Comparison of ENCODE assay signal across 8 cellular contexts in the genomic region with DNA sequence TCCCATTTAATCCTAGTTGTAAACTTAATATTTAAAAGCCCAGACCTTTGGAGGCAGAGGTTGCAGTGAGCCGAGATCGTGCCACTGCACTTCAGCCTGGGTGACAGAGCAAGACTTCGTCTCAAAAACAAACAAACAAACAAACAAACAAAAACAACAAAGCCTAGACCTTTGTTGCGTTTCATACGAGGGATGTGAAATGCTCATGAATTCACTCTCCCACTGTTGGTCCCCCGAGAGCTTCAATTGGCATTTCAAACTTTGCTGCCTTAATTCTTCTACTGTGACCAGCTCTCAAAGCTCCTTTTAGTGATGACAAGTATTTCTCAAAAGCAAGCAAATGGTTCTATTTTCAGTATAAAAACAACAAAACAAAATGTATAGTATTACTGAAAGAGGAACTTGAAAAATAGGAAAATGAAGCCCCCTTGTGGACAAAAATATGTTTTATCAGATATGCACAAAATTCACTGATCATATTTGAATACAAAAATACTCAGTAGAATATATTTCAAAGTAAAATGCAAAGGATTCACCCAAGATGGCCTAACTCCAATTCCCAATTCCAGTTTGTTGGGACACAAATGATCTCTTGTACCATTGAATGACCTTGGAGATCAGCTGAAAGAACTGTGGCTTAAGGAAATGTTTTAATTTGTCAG.
A peak's percentile ranks its signal among the peaks of the same experiment; 100 is the strongest.
DNase-seq lines count a peak whose midpoint lies in the region; ATAC-seq and TF ChIP-seq lines count a peak whose summit lies in the region.

No MANE protein-coding gene starts in this region.

- peaks cover 4% of the 10 kb centered on the region for H3K9me3 Mint-ChIP-seq in nephron

- no peak for TF ChIP-seq POLR2A in erythroblast (IDR thresholded peaks at IDR 0.05; ENCODE audit: low read length)

- peak overlapping the region; percentile 38 to 97 (median 67) for H3K27ac Mint-ChIP-seq in nephron

- ATAC-seq in HG03025 (IDR thresholded peaks at IDR 0.05; ENCODE audit: low FRiP score, unreplicated experiment): no peak
- ATAC-seq in HG03097 (IDR thresholded peaks at IDR 0.05; ENCODE audit: low FRiP score, unreplicated experiment): no peak

- no peaks in the 10 kb centered on the region for H3K27me3 ChIP-seq in BJ (ENCODE audit: control insufficient read depth, insufficient read depth, low read length)

- DNase-seq in BJ (ENCODE audit: low read depth) (no peak), HCEC 1CT (peak; percentile 80), SK-MEL-5 (ENCODE audit: low read depth, low spot score) (peak; percentile 58), erythroblast (lab: John Stamatoyannopoulos, UW) (peak; percentile 50 to 66), D341Med (ENCODE audit: low spot score) (no peak)

- peak overlapping the region in 2 of 3 experiments; percentile 64 for H3K4me3 Mint-ChIP-seq in nephron

- H3K4me1 Mint-ChIP-seq in nephron: peaks cover 15% of the 10 kb centered on the region

- no peaks in the 10 kb centered on the region for H3K36me3 Mint-ChIP-seq in nephron (ENCODE audit: low read depth)

- CTCF ChIA-PET in BJ (lab: Yijun Ruan, JAX): interaction anchor here (0.5 to 3.7 kb wide), 34 partner anchors 9 to 1383 kb away, joined by 3 to 82 read pairs (median 4); partner anchors contain the start of genes GPX8 and SNX18

- TF ChIP-seq CTCF in BJ (IDR thresholded peaks at IDR 0.05; ENCODE audit: insufficient read depth, low read depth, low read length) (peak; percentile 29; the same call in 1 of the 2 replicates), nephron (IDR thresholded peaks at IDR 0.05; ENCODE audit: unreplicated experiment in 3 of 3) (peak; percentile 51 to 77 (median 56))

- in situ Hi-C loops in SK-MEL-5 (cut with HindIII; ENCODE audit: low pct_unique_long_range_greater_than_20kb, low sequenced_read_pairs): no loop called here

- H3K36me3 ChIP-seq in BJ (ENCODE audit: control insufficient read depth, insufficient read depth, low read length): no peaks in the 10 kb centered on the region

- no peak overlapping the region for H3K4me3 ChIP-seq in BJ (ENCODE audit: low read depth, low read length)

- no peaks in the 10 kb centered on the region for H3K27me3 Mint-ChIP-seq in nephron (ENCODE audit: low read depth)

- POLR2A ChIA-PET in BJ (lab: Charles Lee): interaction anchor here (0.6 kb wide), 3 partner anchors 135 to 298 kb away, joined by 3 to 17 read pairs (median 5); no protein-coding TSS in a partner anchor

Comparison
In these comparisons a context has a peak if more than half of its experiments do, and no peak if none do; other contexts are left out.
1. DNase-seq: peak in HCEC 1CT (single experiment), SK-MEL-5 (single experiment) and erythroblast (2 of 2); none in BJ (single experiment) and D341Med (single experiment).